ENCODE assay signal across 9 cellular contexts in genomic region chr17:67364847-67365761, GRCh38. TPM values are rescaled to one million over a fixed set of nuclear protein-coding genes. Genes with fewer than 3 reads are reported as not detected.
DNase-seq lines count a peak whose midpoint lies in the region; ATAC-seq, FAIRE-seq and TF ChIP-seq lines count a peak whose summit lies in the region.
"Had no signal": no experiment of that assay in that cellular context is flagged by ENCODE, and none has a peak within 500 bp of the region (broad histone marks: within the 10 kb centered on the region; RNA-seq: fewer than 3 reads in every experiment).

No MANE protein-coding gene starts in this region.

- H3K27ac Mint-ChIP-seq in activated CD8-positive, alpha-beta memory T cell treated with anti-CD3 and anti-CD28 coated beads, Interleukin-2, amount 10 ng/mL, durations not matched to agents 7 days and 5 days, result peak overlapping the region; percentile 89
- peak overlapping the region; percentile 92 for H3K27ac Mint-ChIP-seq in activated naive CD4-positive, alpha-beta T cell treated with anti-CD3 and anti-CD28 coated beads, Interleukin-2, amount 10 ng/mL, durations not matched to agents 7 days and 5 days

- peak overlapping the region; percentile 69 to 100 (median 100) for H3K4me3 ChIP-seq in keratinocyte (ENCODE audit: control insufficient read depth in 2 of 3, extremely low read depth in 1 of 3, insufficient read depth in 2 of 3, low read depth in 1 of 3, low read length in 3 of 3)
- H3K4me3 ChIP-seq in thoracic aorta, result peak overlapping the region; percentile 93

- H4K20me1 ChIP-seq in keratinocyte (ENCODE audit: control insufficient read depth, extremely low read depth, insufficient read depth, low read length), result peaks cover 9% of the 10 kb centered on the region

- peaks cover 1 to 5% of the 10 kb centered on the region in 2 experiments for H3K36me3 ChIP-seq in keratinocyte (ENCODE audit: control insufficient read depth in 2 of 2, extremely low read depth in 1 of 2, insufficient read depth in 2 of 2, low read length in 2 of 2)
- no peaks in the 10 kb centered on the region for H3K36me3 ChIP-seq in thoracic aorta

- peaks cover 4% of the 10 kb centered on the region for H3K9me1 ChIP-seq in keratinocyte (ENCODE audit: control insufficient read depth, extremely low read depth, insufficient read depth, low read length)

- no peaks in the 10 kb centered on the region for H3K27me3 Mint-ChIP-seq in activated CD8-positive, alpha-beta memory T cell treated with anti-CD3 and anti-CD28 coated beads, Interleukin-2, amount 10 ng/mL, durations not matched to agents 7 days and 5 days
- no peaks in the 10 kb centered on the region for H3K27me3 Mint-ChIP-seq in activated naive CD4-positive, alpha-beta T cell treated with anti-CD3 and anti-CD28 coated beads, Interleukin-2, amount 10 ng/mL, durations not matched to agents 7 days and 5 days

- H3K79me2 ChIP-seq in keratinocyte (ENCODE audit: control insufficient read depth, insufficient read depth, low read length), result peaks cover 61% of the 10 kb centered on the region

- FAIRE-seq in keratinocyte (lab: Jason Lieb, UNC), result no peak

- H3K4me1 ChIP-seq in keratinocyte (ENCODE audit: control insufficient read depth, extremely low read depth, insufficient read depth, low read length) (peaks cover 20% of the 10 kb centered on the region), thoracic aorta (ENCODE audit: control insufficient read depth in 1 of 2, low read depth in 2 of 2) (peaks cover 30 to 40% of the 10 kb centered on the region in 2 donors)

- H3K4me3 Mint-ChIP-seq in activated CD8-positive, alpha-beta memory T cell treated with anti-CD3 and anti-CD28 coated beads, Interleukin-2, amount 10 ng/mL, durations not matched to agents 7 days and 5 days, result peak overlapping the region; percentile 89
- peak overlapping the region; percentile 96 for H3K4me3 Mint-ChIP-seq in activated naive CD4-positive, alpha-beta T cell treated with anti-CD3 and anti-CD28 coated beads, Interleukin-2, amount 10 ng/mL, durations not matched to agents 7 days and 5 days

- DNase-seq in activated CD8-positive, alpha-beta memory T cell treated with anti-CD3 and anti-CD28 coated beads, Interleukin-2, amount 10 ng/mL, durations not matched to agents 7 days and 5 days, result no peak
- DNase-seq in activated CD8-positive, alpha-beta memory T cell treated with anti-CD3 and anti-CD28 coated beads, Interleukin-2, amount 50 U/mL, for 4 hours, result no peak
- no peak for DNase-seq in activated naive CD4-positive, alpha-beta T cell treated with anti-CD3 and anti-CD28 coated beads, Interleukin-2, amount 10 ng/mL, durations not matched to agents 7 days and 5 days
- DNase-seq in keratinocyte (ENCODE audit: low read depth, low spot score) (no peak), thoracic aorta (ENCODE audit: low spot score) (no peak), SW480 (ENCODE audit: low spot score) (no peak), substantia nigra (lab: John Stamatoyannopoulos, UW) (no peak)
- DNase-seq: SHP77 had no signal

- H3K9ac ChIP-seq in keratinocyte (ENCODE audit: control insufficient read depth, extremely low read depth, insufficient read depth, low read length), result peak overlapping the region; percentile 100

- H3K9me3 Mint-ChIP-seq in activated CD8-positive, alpha-beta memory T cell treated with anti-CD3 and anti-CD28 coated beads, Interleukin-2, amount 10 ng/mL, durations not matched to agents 7 days and 5 days (ENCODE audit: low read depth), result no peaks in the 10 kb centered on the region
- H3K9me3 Mint-ChIP-seq in activated naive CD4-positive, alpha-beta T cell treated with anti-CD3 and anti-CD28 coated beads, Interleukin-2, amount 10 ng/mL, durations not matched to agents 7 days and 5 days, result no peaks in the 10 kb centered on the region

- ATAC-seq in activated CD8-positive, alpha-beta memory T cell treated with anti-CD3 and anti-CD28 coated beads, Interleukin-2, amount 10 ng/mL, durations not matched to agents 7 days and 5 days, result no peak
- no peak for ATAC-seq in thoracic aorta (ENCODE audit: insufficient number of reproducible peaks, low FRiP score, low read depth)
- ATAC-seq in GM21737 (IDR thresholded peaks at IDR 0.05; ENCODE audit: unreplicated experiment), result no peak

- peaks cover 63% of the 10 kb centered on the region for H3K4me1 Mint-ChIP-seq in activated CD8-positive, alpha-beta memory T cell treated with anti-CD3 and anti-CD28 coated beads, Interleukin-2, amount 10 ng/mL, durations not matched to agents 7 days and 5 days
- H3K4me1 Mint-ChIP-seq in activated naive CD4-positive, alpha-beta T cell treated with anti-CD3 and anti-CD28 coated beads, Interleukin-2, amount 10 ng/mL, durations not matched to agents 7 days and 5 days, result peaks cover 63% of the 10 kb centered on the region

- H3K4me2 ChIP-seq in keratinocyte (ENCODE audit: control insufficient read depth, extremely low read depth, insufficient read depth, low read depth, low read length), result peak overlapping the region; percentile 97

- H3K27me3 ChIP-seq in keratinocyte (ENCODE audit: control insufficient read depth, extremely low read depth, insufficient read depth, low read length) (no peaks in the 10 kb centered on the region), thoracic aorta (replicated peaks; ENCODE audit: insufficient read depth) (no peaks in the 10 kb centered on the region)

- TF ChIP-seq CTCF in keratinocyte (optimal IDR thresholded peaks at IDR 0.05 in 1 of 3, IDR thresholded peaks at IDR 0.05 in 1 of 3, conservative IDR thresholded peaks at IDR 0.05 in 1 of 3; ENCODE audit: extremely low read depth in 1 of 3, insufficient read depth in 2 of 3, low read length in 3 of 3), result no peak
- no peak for TF ChIP-seq CTCF in thoracic aorta (IDR thresholded peaks at IDR 0.05)

- no peaks in the 10 kb centered on the region for H3K9me3 ChIP-seq in keratinocyte (ENCODE audit: control insufficient read depth, low read depth, low read length)
- no peaks in the 10 kb centered on the region for H3K9me3 ChIP-seq in thoracic aorta

- H3K27ac ChIP-seq in keratinocyte (ENCODE audit: control insufficient read depth, insufficient read depth, low read length), result peak overlapping the region; percentile 100
- H3K27ac ChIP-seq in thoracic aorta, result peak overlapping the region; percentile 89
- H3K27ac ChIP-seq in substantia nigra (ENCODE audit: low read depth, low read length, poor library complexity, severe bottlenecking), result no peak overlapping the region

- dilution Hi-C loops in keratinocyte (cut with MboI; ENCODE audit: extremely low pct_ligation_motif_present, low sequenced_read_pairs), result no loop called here

- CTCF ChIA-PET in activated CD8-positive, alpha-beta memory T cell treated with anti-CD3 and anti-CD28 coated beads, Interleukin-2, amount 10 ng/mL, durations not matched to agents 7 days and 5 days (lab: Charles Lee), result interaction anchor here (1.0 to 6.8 kb wide), 5 partner anchors 9 to 239 kb away, joined by 3 to 47 read pairs (median 4); partner anchors contain the start of gene PITPNC1
- CTCF ChIA-PET in activated naive CD4-positive, alpha-beta T cell treated with anti-CD3 and anti-CD28 coated beads, Interleukin-2, amount 10 ng/mL, durations not matched to agents 7 days and 5 days (lab: Charles Lee), result interaction anchor here (0.6 to 4.7 kb wide), 2 partner anchors 10 to 43 kb away, joined by 3 to 33 read pairs; no protein-coding TSS in a partner anchor

- peak overlapping the region; percentile 96 for H2AFZ ChIP-seq in keratinocyte (ENCODE audit: control insufficient read depth, low read length)

- H3K36me3 Mint-ChIP-seq in activated CD8-positive, alpha-beta memory T cell treated with anti-CD3 and anti-CD28 coated beads, Interleukin-2, amount 10 ng/mL, durations not matched to agents 7 days and 5 days, result peaks cover 32% of the 10 kb centered on the region
- H3K36me3 Mint-ChIP-seq in activated naive CD4-positive, alpha-beta T cell treated with anti-CD3 and anti-CD28 coated beads, Interleukin-2, amount 10 ng/mL, durations not matched to agents 7 days and 5 days, result peaks cover 37% of the 10 kb centered on the region

RNA-seq across cellular contexts. Expression of gene PSMD12, which starts 1.3 kb away (rescaled TPM):
- total RNA-seq in activated CD8-positive, alpha-beta memory T cell treated with anti-CD3 and anti-CD28 coated beads, Interleukin-2, amount 10 ng/mL, durations not matched to agents 7 days and 5 days, result 10 to 100 TPM; 52.8 to 63.2 TPM
- 29.6 to 68.4 TPM (median 56.6 TPM) in 3 replicates for polyA plus RNA-seq in keratinocyte
- 81.7 TPM for polyA plus RNA-seq in keratinocyte (2011; ENCODE audit: low read depth)
- polyA plus RNA-seq in keratinocyte (2011; cell fraction: cytosol; rRNA removed), result 34.4 and 60.1 TPM in 2 replicates
- 36.2 and 54.4 TPM in 2 replicates for polyA plus RNA-seq in keratinocyte (2011; cell fraction: nucleus; rRNA removed)
- 60.1 and 72.2 TPM in 2 replicates for polyA plus RNA-seq in keratinocyte (2012; ENCODE audit: low replicate concordance)
- polyA minus RNA-seq in keratinocyte, result 7.3 to 42.1 TPM (median 13.0 TPM) in 3 replicates
- polyA minus RNA-seq in keratinocyte (2011; cell fraction: cytosol; rRNA and poly(A)+ RNA removed), result 79.6 TPM
- 14.2 and 31.7 TPM in 2 replicates for polyA minus RNA-seq in keratinocyte (2011; cell fraction: nucleus; rRNA and poly(A)+ RNA removed)
- 10 to 100 TPM; 18.3 to 29.5 TPM for total RNA-seq in thoracic aorta

RNA-seq across cellular contexts. Expression of gene PITPNC1, which starts 12.0 kb away (rescaled TPM):
- total RNA-seq in activated CD8-positive, alpha-beta memory T cell treated with anti-CD3 and anti-CD28 coated beads, Interleukin-2, amount 10 ng/mL, durations not matched to agents 7 days and 5 days, result 10 to 100 TPM; 44.9 to 67.6 TPM
- polyA plus RNA-seq in keratinocyte, result 14.7 to 25.4 TPM (median 24.8 TPM) in 3 replicates
- polyA plus RNA-seq in keratinocyte (2011; ENCODE audit: low read depth), result 19.5 TPM
- 23.4 and 33.3 TPM in 2 replicates for polyA plus RNA-seq in keratinocyte (2011; cell fraction: cytosol; rRNA removed)
- 12.7 and 15.9 TPM in 2 replicates for polyA plus RNA-seq in keratinocyte (2011; cell fraction: nucleus; rRNA removed)
- 23.1 and 23.3 TPM in 2 replicates for polyA plus RNA-seq in keratinocyte (2012; ENCODE audit: low replicate concordance)
- 13.8 to 26.5 TPM (median 17.4 TPM) in 3 replicates for polyA minus RNA-seq in keratinocyte
- polyA minus RNA-seq in keratinocyte (2011; cell fraction: cytosol; rRNA and poly(A)+ RNA removed), result 16.9 TPM
- polyA minus RNA-seq in keratinocyte (2011; cell fraction: nucleus; rRNA and poly(A)+ RNA removed), result 7.9 and 15.7 TPM in 2 replicates
- total RNA-seq in thoracic aorta, result 10 to 100 TPM in 1 of 2 donors, 1 to 10 TPM in 1; 8.4 to 28.8 TPM
